ENCODE assay signal across 18 cellular contexts in the genomic region with DNA sequence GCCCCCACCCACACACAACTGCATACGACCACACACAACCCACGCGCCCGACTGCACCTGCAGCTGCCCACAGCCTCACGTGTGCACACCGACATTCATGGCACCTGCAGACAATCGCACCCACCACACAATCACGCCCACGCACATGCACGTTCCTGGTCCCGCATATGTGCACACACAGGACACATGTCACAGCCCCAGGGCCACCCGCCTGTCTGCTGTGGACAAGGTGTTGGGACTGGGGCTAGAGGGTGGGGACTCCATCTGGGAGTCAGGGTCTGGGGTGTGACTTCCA. TPM values are rescaled to one million over a fixed set of nuclear protein-coding genes. Genes with fewer than 3 reads are reported as not detected.
DNase-seq lines count a peak whose midpoint lies in the region; ATAC-seq, FAIRE-seq and TF ChIP-seq lines count a peak whose summit lies in the region.
"Had no signal": no experiment of that assay in that cellular context is flagged by ENCODE, and none has a peak within 500 bp of the region (broad histone marks: within the 10 kb centered on the region; RNA-seq: fewer than 3 reads in every experiment).

No MANE protein-coding gene starts in this region.

- no peak overlapping the region for H2AK5ac ChIP-seq in neuronal stem cell (ENCODE audit: low read depth, low read length)

- 91 to 92% methylated on average over 10 to 12 of the region's 12 CpGs for WGBS in body of pancreas, 2 donors
- no CpG with 5 or more reads among the region's 12 CpGs for WGBS in neuronal stem cell (ENCODE audit: extremely low coverage in 2 of 2, insufficient read length in 2 of 2, insufficient replicate concordance in 1 of 2), 2 donors

- peaks cover 6% of the 10 kb centered on the region for H3K79me1 ChIP-seq in neuronal stem cell (ENCODE audit: low read depth, low read length)

- H3K27ac ChIP-seq in BLaER1: no peak overlapping the region
- H3K27ac ChIP-seq in body of pancreas: no peak overlapping the region
- no peak overlapping the region for H3K27ac ChIP-seq in neuronal stem cell (replicated peaks; ENCODE audit: low read length)
- H3K27ac ChIP-seq: HL-60 had no signal

- intact Hi-C loops in body of pancreas (cut with DNase I): no loop called here

- peak overlapping the region; percentile 48 for H3K18ac ChIP-seq in neuronal stem cell (ENCODE audit: low read length)

- H3K4ac ChIP-seq in neuronal stem cell (ENCODE audit: low read length): no peak overlapping the region

- no peak for TF ChIP-seq CTCF in body of pancreas (IDR thresholded peaks at IDR 0.05)

- DNase-seq in HTR-8/SVneo (ENCODE audit: insufficient read length, low spot score): no peak
- no peak for DNase-seq in body of pancreas
- no peak for DNase-seq in neuronal stem cell (ENCODE audit: low spot score)
- no peak for DNase-seq in activated CD4-positive, alpha-beta T cell treated with anti-CD3 and anti-CD28 coated beads for 1 hour
- DNase-seq: 8988T; AML-193; C1 segment of cervical spinal cord; CD4-positive, alpha-beta T cell; DMS79; GOT3; HCEC 1CT; IMR-90 had no signal

- no peak overlapping the region for H2AFZ ChIP-seq in neuronal stem cell (ENCODE audit: low read length)

- no peak overlapping the region for H2BK5ac ChIP-seq in neuronal stem cell (ENCODE audit: low read length)

- H3K4me3 ChIP-seq in BLaER1: no peak overlapping the region
- H3K4me3 ChIP-seq in body of pancreas: no peak overlapping the region
- no peak overlapping the region for H3K4me3 ChIP-seq in neuronal stem cell (ENCODE audit: low read length in 2 of 2)
- H3K4me3 ChIP-seq: GM12878 had no signal

- peak overlapping the region; percentile 89 for H3K23ac ChIP-seq in neuronal stem cell (ENCODE audit: low read depth, low read length, poor library complexity)

- H4K20me1 ChIP-seq in BLaER1: peaks cover 80% of the 10 kb centered on the region

- FAIRE-seq in HTR-8/SVneo (lab: Jason Lieb, UNC): peak; percentile 31
- FAIRE-seq: GM12878, GM18507 had no signal

- H4K91ac ChIP-seq in neuronal stem cell (ENCODE audit: low read depth, low read length, poor library complexity): no peak overlapping the region

- no peak overlapping the region for H2BK120ac ChIP-seq in neuronal stem cell (ENCODE audit: low read depth, low read length)

- no peak overlapping the region for H4K8ac ChIP-seq in neuronal stem cell (ENCODE audit: low read depth, low read length)

- no peak overlapping the region for H3K9ac ChIP-seq in BLaER1
- peak overlapping the region; percentile 60 for H3K9ac ChIP-seq in neuronal stem cell (ENCODE audit: low read depth, low read length, poor library complexity)

- no peak overlapping the region for H2BK15ac ChIP-seq in neuronal stem cell (ENCODE audit: low read length)

- H3K4me1 ChIP-seq in BLaER1 (peaks cover 63% of the 10 kb centered on the region), body of pancreas (no peaks in the 10 kb centered on the region), neuronal stem cell (ENCODE audit: control insufficient read depth in 2 of 2, insufficient read depth in 1 of 2, low read depth in 1 of 2, low read length in 2 of 2) (no peaks in the 10 kb centered on the region)

- no peak overlapping the region for H2BK12ac ChIP-seq in neuronal stem cell (ENCODE audit: low read length)

- H3K9me3 ChIP-seq in BLaER1 (no peaks in the 10 kb centered on the region), body of pancreas (no peaks in the 10 kb centered on the region), neuronal stem cell (replicated peaks in 1 of 2; ENCODE audit: control insufficient read depth in 2 of 2, insufficient read depth in 1 of 2, low read depth in 1 of 2, low read length in 2 of 2) (no peaks in the 10 kb centered on the region)

- H3K36me3 ChIP-seq in BLaER1: peaks cover 44% of the 10 kb centered on the region
- H3K36me3 ChIP-seq in body of pancreas (replicated peaks in 1 of 2; ENCODE audit: insufficient read depth in 1 of 2, low read depth in 2 of 2): no peaks in the 10 kb centered on the region
- no peaks in the 10 kb centered on the region for H3K36me3 ChIP-seq in neuronal stem cell (replicated peaks in 1 of 2; ENCODE audit: control insufficient read depth in 2 of 2, insufficient read depth in 2 of 2, low read length in 2 of 2)

- H3K14ac ChIP-seq in neuronal stem cell (ENCODE audit: low read length): peak overlapping the region; percentile 98

- no peak for TF ChIP-seq POLR2A in body of pancreas (IDR thresholded peaks at IDR 0.05)

- H3K4me2 ChIP-seq in BLaER1 (peak overlapping the region; percentile 41), neuronal stem cell (ENCODE audit: insufficient read depth, low read length, poor library complexity, severe bottlenecking) (no peak overlapping the region)

- no peaks in the 10 kb centered on the region for H3K27me3 ChIP-seq in BLaER1
- no peaks in the 10 kb centered on the region for H3K27me3 ChIP-seq in body of pancreas
- H3K27me3 ChIP-seq in neuronal stem cell (ENCODE audit: control insufficient read depth in 3 of 3, insufficient read depth in 3 of 3, low read depth in 1 of 3, low read length in 3 of 3): no peaks in the 10 kb centered on the region

- peak; percentile 13 for ATAC-seq in body of pancreas
- no peak for ATAC-seq in activated CD4-positive, CD25-positive, alpha-beta regulatory T cell treated with anti-CD3 and anti-CD28 coated beads, Interleukin-2, amount 50 U/mL, for 24 hours
- no peak for ATAC-seq in GM21529 (IDR thresholded peaks at IDR 0.05; ENCODE audit: unreplicated experiment)
- ATAC-seq: GM12878 had no signal

RNA-seq across cellular contexts. Expression of a gene that starts 56.4 kb away (rescaled TPM):
- total RNA-seq in body of pancreas: 10 to 100 TPM; 17.1 to 22.1 TPM
- 1.5 TPM for polyA plus RNA-seq in neuronal stem cell (2013, experiment 1 of 2)
- polyA plus RNA-seq in neuronal stem cell (2013, experiment 2 of 2): 1.4 TPM
- total RNA-seq: GM12878 had no signal
- polyA plus RNA-seq: GM12878 had no signal
